In the genomic region with DNA sequence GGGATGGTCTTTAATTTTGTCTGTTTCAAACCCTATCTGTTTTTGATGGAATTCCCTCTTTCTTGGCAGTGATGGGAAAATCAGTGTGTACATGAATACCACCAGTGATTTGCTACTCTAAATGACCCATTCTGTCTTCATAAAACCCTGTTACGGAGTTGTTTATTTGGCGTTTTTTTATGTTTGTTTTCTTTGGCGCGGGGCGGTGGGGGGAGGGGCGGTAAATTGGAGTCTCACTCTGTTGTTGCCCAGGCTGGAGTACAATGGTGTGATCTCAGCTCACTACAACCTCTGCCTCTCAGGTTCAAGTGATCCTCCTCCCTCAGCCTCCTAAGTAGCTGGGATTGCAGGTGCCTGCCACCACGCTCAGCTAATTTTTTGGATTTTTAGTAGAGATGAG, we compare ENCODE assay signal across 24 cellular contexts. TPM values are rescaled to one million over a fixed set of nuclear protein-coding genes. Genes with fewer than 3 reads are reported as not detected.
DNase-seq lines count a peak whose midpoint lies in the region; ATAC-seq, FAIRE-seq and TF ChIP-seq lines count a peak whose summit lies in the region.
"Had no signal": no experiment of that assay in that cellular context is flagged by ENCODE, and none has a peak within 500 bp of the region (broad histone marks: within the 10 kb centered on the region; RNA-seq: fewer than 3 reads in every experiment).

No MANE protein-coding gene starts in this region.

- no peak overlapping the region for H3K56ac ChIP-seq in H9 (ENCODE audit: insufficient read length, low read depth, low read length)

- H2BK15ac ChIP-seq in H9 (ENCODE audit: low read depth, low read length): no peak overlapping the region

- H3K27me3 ChIP-seq in right lobe of liver (no peaks in the 10 kb centered on the region), HepG2 (ENCODE audit: control insufficient read depth in 1 of 2, insufficient read depth in 2 of 2, low read length in 2 of 2) (no peaks in the 10 kb centered on the region), H9 (ENCODE audit: insufficient read depth, low read length) (no peaks in the 10 kb centered on the region)
- H3K27me3 ChIP-seq: BLaER1 had no signal

- CTCF ChIA-PET in HepG2 (lab: Yijun Ruan, JAX; ENCODE audit: low intra/inter-chr PET ratio, low total read pairs): no interaction called here
- CTCF ChIA-PET in WTC11 (lab: Charles Lee): interaction anchor here (0.6 to 0.8 kb wide), 2 partner anchors 55 to 179 kb away, joined by 3 to 5 read pairs; no protein-coding TSS in a partner anchor

- POLR2A ChIA-PET in HepG2 (lab: Yijun Ruan, JAX): no interaction called here
- POLR2A ChIA-PET in WTC11 (lab: Charles Lee): interaction anchor here (0.6 kb wide), 1 partner anchor 82 kb away, joined by 4 read pairs; no protein-coding TSS in a partner anchor

- H3K27ac Mint-ChIP-seq in WTC11 (peak overlapping the region; percentile 29; the same call in 1 of the 2 replicates), H9 (no peak overlapping the region)
- H3K27ac Mint-ChIP-seq: B cell; CD4-positive, alpha-beta T cell; GM23338 had no signal

- H3T11ph ChIP-seq in H9 (ENCODE audit: low read length): no peak overlapping the region

- H3K4ac ChIP-seq in H9 (ENCODE audit: low read depth, low read length): no peak overlapping the region

- H3K36me3 Mint-ChIP-seq in WTC11 (peaks cover 20% of the 10 kb centered on the region), H9 (ENCODE audit: insufficient read depth in 1 of 3, low read depth in 3 of 3) (peaks cover 7 to 40% (median 12%) of the 10 kb centered on the region in 3 experiments; a peak in 6 of 7 replicates)

- FAIRE-seq in HepG2 (lab: Jason Lieb, UNC): no peak
- FAIRE-seq: A204.1, D721Med, GM12878, H54 had no signal

- H3K79me1 ChIP-seq in H9 (ENCODE audit: insufficient read depth, low read depth, low read length, poor library complexity, severe bottlenecking): no peaks in the 10 kb centered on the region

- no TSS peak for BruUV-seq in HepG2 (replicated peaks; lab: Mats Ljungman, UMichigan)

- H3K79me2 ChIP-seq in HepG2 (ENCODE audit: insufficient read depth, low read length) (no peaks in the 10 kb centered on the region), H9 (ENCODE audit: insufficient read depth, low read length) (no peaks in the 10 kb centered on the region)

- H3K4me2 ChIP-seq in HepG2 (ENCODE audit: low read depth, low read length) (no peak overlapping the region), H9 (ENCODE audit: insufficient read depth, insufficient read length, low read length) (no peak overlapping the region)
- H3K4me2 ChIP-seq: BLaER1, GM23338 had no signal

- no peak overlapping the region for H2AK5ac ChIP-seq in H9 (ENCODE audit: insufficient read length, low read length)

- WGBS in right lobe of liver (ENCODE audit: insufficient coverage, low coverage, low lambda C conversion rate, missing lambda C conversion rate): 38% methylated on average over 3 of the region's 7 CpGs
- WGBS in HepG2 (ENCODE audit: low lambda C conversion rate): 86% methylated on average over 7 of the region's 7 CpGs
- no CpG with 5 or more reads among the region's 7 CpGs for WGBS in H9 (ENCODE audit: extremely low coverage, insufficient read length, low lambda C conversion rate)

- ATAC-seq in right lobe of liver: peak in 3 of 4 donors; percentile 27 to 78 (median 30)
- no peak for ATAC-seq in HepG2
- ATAC-seq in WTC11: no peak
- ATAC-seq: GM12878, GM23338 had no signal

- H3K36me3 ChIP-seq in right lobe of liver (no peaks in the 10 kb centered on the region), HepG2 (replicated peaks in 1 of 2; ENCODE audit: control insufficient read depth in 1 of 2, insufficient read depth in 2 of 2, low read length in 2 of 2) (peaks cover 10 to 45% of the 10 kb centered on the region in 2 experiments; a peak in 4 of 5 replicates)

- H3K18ac ChIP-seq in H9 (ENCODE audit: insufficient read length, low read depth, low read length): no peak overlapping the region

- no peak for TF ChIP-seq EP300 in HepG2 (IDR thresholded peaks at IDR 0.05; ENCODE audit: low read depth in 2 of 2, low read length in 2 of 2)
- no peak for TF ChIP-seq EP300 in HepG2 (CRISPR knock-in tag; IDR thresholded peaks at IDR 0.05; ENCODE audit: borderline replicate concordance)

- H3K9me3 ChIP-seq in right lobe of liver (no peaks in the 10 kb centered on the region), HepG2 (ENCODE audit: low read length) (no peaks in the 10 kb centered on the region), H9 (ENCODE audit: control insufficient read depth, low read depth, low read length) (no peaks in the 10 kb centered on the region)

- no peaks in the 10 kb centered on the region for H3K9me3 Mint-ChIP-seq in WTC11
- no peaks in the 10 kb centered on the region for H3K9me3 Mint-ChIP-seq in H9
- H3K9me3 Mint-ChIP-seq: CD4-positive, alpha-beta T cell; CD8-positive, alpha-beta memory T cell; GM23338 had no signal

- intact Hi-C loops in right lobe of liver (cut with DNase I): no loop called here
- intact Hi-C loops in HepG2 (cut with micrococcal nuclease; ENCODE audit: unreplicated experiment): no loop called here

- no peaks in the 10 kb centered on the region for H3K27me3 Mint-ChIP-seq in WTC11 (ENCODE audit: low read depth)
- H3K27me3 Mint-ChIP-seq in H9 (ENCODE audit: low read depth): no peaks in the 10 kb centered on the region
- H3K27me3 Mint-ChIP-seq: B cell; CD4-positive, alpha-beta T cell had no signal

- H4K8ac ChIP-seq in H9 (replicated peaks; ENCODE audit: insufficient read length, low read depth, low read length): no peak overlapping the region

- no peak overlapping the region for H3K14ac ChIP-seq in H9 (ENCODE audit: insufficient read depth, low read length)

- no peak for TF ChIP-seq CTCF in right lobe of liver (IDR thresholded peaks at IDR 0.05)
- TF ChIP-seq CTCF in HepG2 (CRISPR knock-in tag; IDR thresholded peaks at IDR 0.05): no peak
- TF ChIP-seq CTCF in WTC11 (IDR thresholded peaks at IDR 0.05): no peak
- no peak for TF ChIP-seq CTCF in H9 (conservative IDR thresholded peaks at IDR 0.05)

- H2BK5ac ChIP-seq in H9 (ENCODE audit: insufficient read length, low read length): no peak overlapping the region

- H3K4me1 Mint-ChIP-seq in WTC11 (peaks cover 24% of the 10 kb centered on the region), H9 (peaks cover 15 to 18% of the 10 kb centered on the region in 2 experiments)
- H3K4me1 Mint-ChIP-seq: B cell, CD14-positive monocyte had no signal

- TF ChIP-seq POLR2A in right lobe of liver (IDR thresholded peaks at IDR 0.05): no peak
- no peak for TF ChIP-seq POLR2A in HepG2 (IDR thresholded peaks at IDR 0.05; ENCODE audit: insufficient read depth in 1 of 2, low read depth in 2 of 2, low read length in 2 of 2)

- in situ Hi-C loops in HepG2 (cut with HindIII; ENCODE audit: extremely low pct_ligation_motif_present, low pct_unique_long_range_greater_than_20kb): no loop called here

- no peak overlapping the region for H4K91ac ChIP-seq in H9 (ENCODE audit: insufficient read length, low read depth, low read length)

- H3K4me3 Mint-ChIP-seq in WTC11: no peak overlapping the region
- no peak overlapping the region for H3K4me3 Mint-ChIP-seq in H9
- H3K4me3 Mint-ChIP-seq: B cell; CD14-positive monocyte; CD4-positive, alpha-beta T cell; CD8-positive, alpha-beta memory T cell; GM23338 had no signal

- H3K27ac ChIP-seq in right lobe of liver: no peak overlapping the region
- no peak overlapping the region for H3K27ac ChIP-seq in HepG2 (ENCODE audit: extremely low read length, insufficient read depth, low read length)
- H3K27ac ChIP-seq in H9 (ENCODE audit: insufficient read length, low read depth, low read length): no peak overlapping the region
- H3K27ac ChIP-seq: 22Rv1, BLaER1 had no signal

- no peaks in the 10 kb centered on the region for H3K23me2 ChIP-seq in H9 (ENCODE audit: insufficient read length, low read depth, low read length, poor library complexity, severe bottlenecking)

- H2AFZ ChIP-seq in HepG2 (ENCODE audit: low read length): no peak overlapping the region
- H2AFZ ChIP-seq in H9 (ENCODE audit: low read length): no peak overlapping the region
- H2AFZ ChIP-seq: GM23338 had no signal

- H2BK20ac ChIP-seq in H9 (ENCODE audit: low read depth, low read length, poor library complexity, severe bottlenecking): no peak overlapping the region

- no peaks in the 10 kb centered on the region for H4K20me1 ChIP-seq in HepG2 (ENCODE audit: insufficient read depth, low read length)
- H4K20me1 ChIP-seq in H9 (ENCODE audit: control insufficient read depth, insufficient read depth, insufficient read length): no peaks in the 10 kb centered on the region

- DNase-seq in right lobe of liver: no peak
- no peak for DNase-seq in HepG2 (ENCODE audit: low spot score)
- DNase-seq in WTC11 (ENCODE audit: low spot score): no peak
- DNase-seq in left kidney (ENCODE audit: low read depth, low spot score): peak; percentile 3
- DNase-seq in stimulated activated naive CD4-positive, alpha-beta T cell treated with Interleukin-2 at 50 U/mL for 16 hours (lab: John Stamatoyannopoulos, UW): no peak
- DNase-seq in activated naive CD4-positive, alpha-beta T cell (lab: John Stamatoyannopoulos, UW): no peak
- no peak for DNase-seq in H9
- DNase-seq in NCI-H526 treated with DMSO at 0.1 percent for 48 hours (lab: John Stamatoyannopoulos, UW): no peak
- DNase-seq: CD4-positive, alpha-beta T cell; CD8-positive, alpha-beta memory T cell; DMS 273 treated with DMSO at 0.1 percent for 48 hours; DMS79; EL; GDM1; HCEC 1CT had no signal

- no peaks in the 10 kb centered on the region for H3K4me1 ChIP-seq in right lobe of liver
- no peaks in the 10 kb centered on the region for H3K4me1 ChIP-seq in HepG2 (ENCODE audit: insufficient read depth, low read length)
- H3K4me1 ChIP-seq in H9 (ENCODE audit: insufficient read depth, low read length): peaks cover 2% of the 10 kb centered on the region; the same call in 1 of the 2 replicates
- H3K4me1 ChIP-seq: BLaER1 had no signal

- H3K4me3 ChIP-seq in right lobe of liver: no peak overlapping the region
- no peak overlapping the region for H3K4me3 ChIP-seq in HepG2 (replicated peaks in 1 of 3; ENCODE audit: insufficient read depth in 1 of 3, low read depth in 2 of 3, low read length in 3 of 3)
- H3K4me3 ChIP-seq: BLaER1, GM12878, GM23338 had no signal

- no peak overlapping the region for H3K23ac ChIP-seq in H9 (ENCODE audit: insufficient read length, low read depth, low read length)

- H2BK120ac ChIP-seq in H9 (ENCODE audit: low read depth, low read length, poor library complexity, severe bottlenecking): no peak overlapping the region

- H2BK12ac ChIP-seq in H9 (ENCODE audit: insufficient read length, low read depth, low read length): no peak overlapping the region

- TF ChIP-seq RAD21 in HepG2 (CRISPR knock-in tag; IDR thresholded peaks at IDR 0.05): no peak

- H3K9ac ChIP-seq in HepG2 (ENCODE audit: insufficient read depth, low read depth, low read length) (no peak overlapping the region), H9 (ENCODE audit: extremely low read depth, insufficient read length, low read length) (no peak overlapping the region)
- H3K9ac ChIP-seq: BLaER1 had no signal

- no peak overlapping the region for H4K5ac ChIP-seq in H9 (ENCODE audit: insufficient read length, low read depth, low read length)

RNA-seq across cellular contexts. Expression of gene RASL10B, which starts 38.6 kb away (rescaled TPM):
- 1 to 10 TPM in 5 of 6 experiments, under 1 TPM in 1; 0.31 to 2.8 (median 2.3) TPM for total RNA-seq in right lobe of liver
- total RNA-seq in HepG2 (2016; rRNA removed; fragmentation: Illumina TruSeq; extraction: Trizol): 11.0 TPM in 2 replicates
- total RNA-seq in HepG2 (2016; cell fraction: cytosol; rRNA removed; fragmentation: Illumina TruSeq; extraction: Trizol; ENCODE audit: low read depth): 6.7 and 7.7 TPM in 2 replicates
- 9.5 and 11.0 TPM in 2 replicates for total RNA-seq in HepG2 (2016; cell fraction: insoluble cytoplasmic fraction; rRNA removed; fragmentation: Illumina TruSeq; extraction: Trizol)
- total RNA-seq in HepG2 (2016; cell fraction: membrane; rRNA removed; fragmentation: Illumina TruSeq; extraction: Trizol): 22.4 and 23.7 TPM in 2 replicates
- 5.6 and 6.2 TPM in 2 replicates for total RNA-seq in HepG2 (2016; cell fraction: nucleus; rRNA removed; fragmentation: Illumina TruSeq; extraction: Trizol)
- 7.5 and 8.8 TPM in 2 replicates for polyA plus RNA-seq in HepG2 (2011; rRNA removed)
- polyA plus RNA-seq in HepG2 (2011; cell fraction: cytosol; rRNA removed): 5.6 and 9.6 TPM in 2 replicates
- polyA plus RNA-seq in HepG2 (2011; cell fraction: nucleus; rRNA removed): 7.2 and 7.9 TPM in 2 replicates
- 7.8 and 8.4 TPM in 2 replicates for polyA plus RNA-seq in HepG2 (2012)
- 10.8 and 10.9 TPM in 2 replicates for polyA plus RNA-seq in HepG2 (2016; cell fraction: cytosol; fragmentation: Illumina TruSeq; extraction: Trizol; ENCODE audit: low read depth)
- polyA plus RNA-seq in HepG2 (2016; cell fraction: insoluble cytoplasmic fraction; fragmentation: Illumina TruSeq; extraction: Trizol; ENCODE audit: low read depth): 11.0 and 13.4 TPM in 2 replicates
- 23.2 and 26.5 TPM in 2 replicates for polyA plus RNA-seq in HepG2 (2016; cell fraction: membrane; fragmentation: Illumina TruSeq; extraction: Trizol; ENCODE audit: low read depth)
- polyA plus RNA-seq in HepG2 (2016; cell fraction: nucleus; fragmentation: Illumina TruSeq; extraction: Trizol; ENCODE audit: insufficient read depth, low read depth): 9.0 and 10.2 TPM in 2 replicates
- polyA minus RNA-seq in HepG2 (2011; rRNA and poly(A)+ RNA removed; ENCODE audit: low replicate concordance): 31.4 TPM in 1 of 2 replicates, not detected in the other
- 7.5 and 10.6 TPM in 2 replicates for polyA minus RNA-seq in HepG2 (2011; cell fraction: cytosol; rRNA and poly(A)+ RNA removed)
- polyA minus RNA-seq in HepG2 (2011; cell fraction: nucleus; rRNA and poly(A)+ RNA removed): 5.0 and 7.1 TPM in 2 replicates
- total RNA-seq in WTC11 (2021): 17.4 to 25.4 TPM (median 25.3 TPM) in 3 replicates
- 15.0 and 15.9 TPM in 2 replicates for total RNA-seq in H9 (2021)
- total RNA-seq: B cell, GM12878 had no signal
- polyA plus RNA-seq: CD14-positive monocyte, GM12878 had no signal

Comparison
In these comparisons a context has a peak if more than half of its experiments do, and no peak if none do; other contexts are left out.
1. ATAC-seq: peak in right lobe of liver (3 of 4); none in HepG2 (single experiment) and WTC11 (single experiment).